Comparison of ENCODE assay signal across 8 cellular contexts in the genomic region with DNA sequence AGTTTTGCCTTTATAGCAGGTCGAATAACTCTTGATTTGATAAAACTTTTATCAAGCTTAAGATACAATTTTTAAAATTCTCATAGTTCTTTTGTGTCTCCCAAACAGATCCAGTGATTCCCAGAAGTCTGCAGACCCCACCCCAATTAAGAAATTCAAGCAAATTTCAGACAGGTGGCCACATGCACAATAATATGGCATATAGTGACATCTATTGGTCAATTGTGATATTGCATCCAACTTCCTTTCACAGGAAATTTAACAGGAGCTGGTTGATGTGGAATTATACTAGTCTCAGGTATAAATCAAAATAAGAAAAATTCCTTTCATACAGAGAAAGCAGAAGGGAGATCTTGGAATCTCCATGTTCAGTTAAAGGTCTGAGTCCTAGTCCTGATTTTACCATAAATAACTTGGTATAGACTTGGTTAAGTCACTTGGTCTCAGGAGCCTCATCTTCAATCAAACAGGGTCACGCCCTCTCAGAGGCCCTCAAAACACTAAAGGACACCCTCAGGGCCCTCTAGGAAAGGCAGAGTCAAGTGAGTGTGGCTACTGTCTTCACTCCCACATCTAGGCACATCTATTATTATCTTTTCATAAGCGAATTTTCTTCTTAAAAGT. TPM values are rescaled to one million over a fixed set of nuclear protein-coding genes. Genes with fewer than 3 reads are reported as not detected.
A peak's percentile ranks its signal among the peaks of the same experiment; 100 is the strongest.
DNase-seq lines count a peak whose midpoint lies in the region; ATAC-seq and TF ChIP-seq lines count a peak whose summit lies in the region.

No MANE protein-coding gene starts in this region.

- H3K27me3 Mint-ChIP-seq in activated naive CD4-positive, alpha-beta T cell treated with anti-CD3 and anti-CD28 coated beads, Interleukin-2, amount 10 ng/mL, durations not matched to agents 7 days and 5 days, result peaks cover 33% of the 10 kb centered on the region

- no peaks in the 10 kb centered on the region for H3K4me1 ChIP-seq in body of pancreas

- TF ChIP-seq POLR2A in body of pancreas (IDR thresholded peaks at IDR 0.05) (no peak), lower leg skin (IDR thresholded peaks at IDR 0.05) (no peak)

- no peaks in the 10 kb centered on the region for H3K27me3 ChIP-seq in body of pancreas

- 58 to 66% methylated on average over 3 of the region's 3 CpGs for WGBS in body of pancreas, 2 donors
- WGBS in lower leg skin, 2 donors, result 72% methylated on average over 3 of the region's 3 CpGs

- no peak overlapping the region for H3K4me3 Mint-ChIP-seq in activated naive CD4-positive, alpha-beta T cell treated with anti-CD3 and anti-CD28 coated beads, Interleukin-2, amount 10 ng/mL, durations not matched to agents 7 days and 5 days

- TF ChIP-seq CTCF in body of pancreas (IDR thresholded peaks at IDR 0.05), result peak; percentile 59 to 87 (median 79)
- TF ChIP-seq CTCF in lower leg skin (IDR thresholded peaks at IDR 0.05), result peak in 1 of 3 donors; percentile 13

- CTCF ChIA-PET in activated naive CD4-positive, alpha-beta T cell treated with anti-CD3 and anti-CD28 coated beads, Interleukin-2, amount 10 ng/mL, durations not matched to agents 7 days and 5 days (lab: Charles Lee), result interaction anchor here (0.7 to 13.0 kb wide), 41 partner anchors 9 to 847 kb away, joined by 3 to 301 read pairs (median 5); a partner anchor contains a TSS

- intact Hi-C loops in body of pancreas (cut with DNase I) (no loop called here), lower leg skin (cut with DNase I; ENCODE audit: low total_unique reads) (loop anchor here (5.0 to 10.0 kb wide), 2 partner anchors 70 to 203 kb away; a partner anchor contains a TSS)

- H3K4me1 Mint-ChIP-seq in activated naive CD4-positive, alpha-beta T cell treated with anti-CD3 and anti-CD28 coated beads, Interleukin-2, amount 10 ng/mL, durations not matched to agents 7 days and 5 days, result no peaks in the 10 kb centered on the region

- H3K27ac ChIP-seq in body of pancreas, result no peak overlapping the region

- H3K36me3 ChIP-seq in body of pancreas (replicated peaks in 1 of 2; ENCODE audit: insufficient read depth in 1 of 2, low read depth in 2 of 2), result no peaks in the 10 kb centered on the region

- ATAC-seq in body of pancreas, result peak; percentile 27

- no peak overlapping the region for H3K4me3 ChIP-seq in body of pancreas
- H3K4me3 ChIP-seq in lower leg skin (ENCODE audit: low read depth, poor library complexity, severe bottlenecking), result no peak overlapping the region

- H3K9me3 Mint-ChIP-seq in activated naive CD4-positive, alpha-beta T cell treated with anti-CD3 and anti-CD28 coated beads, Interleukin-2, amount 10 ng/mL, durations not matched to agents 7 days and 5 days, result no peaks in the 10 kb centered on the region

- no peaks in the 10 kb centered on the region for H3K9me3 ChIP-seq in body of pancreas

- H3K27ac Mint-ChIP-seq in activated naive CD4-positive, alpha-beta T cell treated with anti-CD3 and anti-CD28 coated beads, Interleukin-2, amount 10 ng/mL, durations not matched to agents 7 days and 5 days, result no peak overlapping the region

- H3K36me3 Mint-ChIP-seq in activated naive CD4-positive, alpha-beta T cell treated with anti-CD3 and anti-CD28 coated beads, Interleukin-2, amount 10 ng/mL, durations not matched to agents 7 days and 5 days, result no peaks in the 10 kb centered on the region

- peak; percentile 56 for DNase-seq in NCI-H2196 (lab: John Stamatoyannopoulos, UW; ENCODE audit: unreplicated experiment)
- no peak for DNase-seq in NCI-H2196 treated with DMSO at 0.1 percent for 48 hours (lab: John Stamatoyannopoulos, UW; ENCODE audit: unreplicated experiment)
- DNase-seq in NCI-H2029 (lab: John Stamatoyannopoulos, UW), result peak; percentile 1
- DNase-seq in body of pancreas, result no peak
- DNase-seq in lung microvascular endothelial cell (ENCODE audit: low read depth in 2 of 2), result peak; percentile 43 to 57
- no peak for DNase-seq in lower leg skin (ENCODE audit: low spot score in 2 of 2)
- DNase-seq in activated naive CD4-positive, alpha-beta T cell treated with anti-CD3 and anti-CD28 coated beads, Interleukin-2, amount 10 ng/mL, durations not matched to agents 7 days and 5 days, result no peak
- no peak for DNase-seq in GDM1 (lab: John Stamatoyannopoulos, UW)

RNA-seq across cellular contexts. Expression of a gene that starts 24.1 kb away (rescaled TPM):
- total RNA-seq in body of pancreas (1 to 10 TPM; 4.9 to 7.8 TPM), lung microvascular endothelial cell (2.2 and 3.4 TPM in 2 replicates), lower leg skin (1 to 10 TPM; 2.4 to 4.5 (median 3.6) TPM)

RNA-seq across cellular contexts. Expression of a gene that starts 53.7 kb away (rescaled TPM):
- total RNA-seq in body of pancreas, result not detected
- total RNA-seq in lung microvascular endothelial cell, result not detected in 2 replicates
- total RNA-seq in lower leg skin, result not detected

Comparison
In these comparisons a context has a peak if more than half of its experiments do, and no peak if none do; other contexts are left out.
1. DNase-seq: peak in NCI-H2196 (single experiment), NCI-H2029 (single experiment) and lung microvascular endothelial cell (2 of 2); none in NCI-H2196 treated with DMSO at 0.1 percent for 48 hours (single experiment), body of pancreas (0 of 4), lower leg skin (0 of 2), activated naive CD4-positive, alpha-beta T cell treated with anti-CD3 and anti-CD28 coated beads, Interleukin-2, amount 10 ng/mL, durations not matched to agents 7 days and 5 days (single experiment) and GDM1 (single experiment).